In the genomic region with DNA sequence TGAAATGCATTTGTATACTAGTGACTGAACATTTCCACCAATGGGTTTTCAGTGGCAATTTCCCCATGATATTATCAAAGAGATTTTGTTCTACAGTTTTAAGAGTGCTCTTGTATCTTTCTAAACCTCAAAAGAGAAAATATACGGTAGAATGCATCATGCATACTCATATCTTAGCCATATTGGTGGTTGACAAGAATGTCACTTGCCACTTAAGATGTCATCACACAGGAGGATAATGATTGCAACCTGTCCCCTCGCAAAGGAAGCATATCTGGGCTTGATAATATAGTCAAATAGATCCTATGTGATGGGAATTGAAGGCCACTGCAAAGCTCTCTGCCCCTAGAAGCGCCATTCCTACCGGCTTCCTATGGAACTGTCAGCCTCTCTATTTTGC, we compare ENCODE assay signal across 26 cellular contexts.
DNase-seq lines count a peak whose midpoint lies in the region; ATAC-seq and TF ChIP-seq lines count a peak whose summit lies in the region.
"Had no signal": no experiment of that assay in that cellular context is flagged by ENCODE, and none has a peak within 500 bp of the region (broad histone marks: within the 10 kb centered on the region; RNA-seq: fewer than 3 reads in every experiment).

No MANE protein-coding gene starts in this region.

- H3K9me3 ChIP-seq in right atrium auricular region (no peaks in the 10 kb centered on the region), uterus (no peaks in the 10 kb centered on the region)
- H3K9me3 ChIP-seq: BLaER1 treated with 17β-estradiol and CSF1 and Interleukin-3, amounts not matched to agents 10 nM and 100 nM had no signal

- ATAC-seq in left ventricle myocardium superior (no peak), HG03039 (IDR thresholded peaks at IDR 0.05; ENCODE audit: unreplicated experiment) (no peak)
- ATAC-seq in stimulated activated effector memory CD8-positive, alpha-beta T cell treated with anti-CD3 and anti-CD28 coated beads, Interleukin-12 subunit alpha, Interleukin-12 subunit beta, amount 100 ng/mL, for 72 hours = peak; percentile 43
- ATAC-seq: naive thymus-derived CD4-positive, alpha-beta T cell; WTC11 had no signal

- H3K4me1 ChIP-seq in right atrium auricular region = peaks cover 0 to 28% of the 10 kb centered on the region in 2 donors
- H3K4me1 ChIP-seq in uterus = no peaks in the 10 kb centered on the region

- DNase-seq in right atrium auricular region (ENCODE audit: low spot score) = no peak
- DNase-seq in left ventricle myocardium superior = no peak
- DNase-seq in dorsolateral prefrontal cortex = no peak
- no peak for DNase-seq in stimulated activated effector memory CD8-positive, alpha-beta T cell treated with anti-CD3 and anti-CD28 coated beads, Interleukin-12 subunit alpha, Interleukin-12 subunit beta, amount 100 ng/mL, for 72 hours (ENCODE audit: low spot score in 2 of 2)
- DNase-seq in uterus = no peak
- no peak for DNase-seq in ACHN
- DNase-seq in A172 (ENCODE audit: low spot score) = no peak
- DNase-seq: activated CD4-positive, alpha-beta T cell treated with anti-CD3 and anti-CD28 coated beads, Interleukin-2, amount 50 U/mL, for 48 hours; activated CD8-positive, alpha-beta memory T cell treated with anti-CD3 and anti-CD28 coated beads, Interleukin-2, amount 50 U/mL, for 4 hours; Caco-2; dermis blood vessel endothelial cell; naive thymus-derived CD4-positive, alpha-beta T cell; NCI-H1436; NCI-H2107; NCI-H446 treated with DMSO at 0.1 percent for 48 hours; occipital lobe; OCI-M1; SHP77; stimulated activated CD4-positive, alpha-beta T cell treated with anti-CD3 and anti-CD28 coated beads, Interleukin-4, amount 100 ng/mL, for 4 hours; stimulated activated naive CD4-positive, alpha-beta T cell treated with Interleukin-2 at 50 U/mL for 16 hours had no signal

- H3K27me3 ChIP-seq in right atrium auricular region = no peaks in the 10 kb centered on the region
- H3K27me3 ChIP-seq in dorsolateral prefrontal cortex = peaks cover 0 to 2% (median 0%) of the 10 kb centered on the region in 45 donors
- no peaks in the 10 kb centered on the region for H3K27me3 ChIP-seq in uterus
- H3K27me3 ChIP-seq: BLaER1 treated with 17β-estradiol and CSF1 and Interleukin-3, amounts not matched to agents 10 nM and 100 nM had no signal

- intact Hi-C loops in left ventricle myocardium superior (cut with micrococcal nuclease) (no loop called here), dorsolateral prefrontal cortex (cut with DNase I) (loop anchor here (2.0 to 5.0 kb wide), 4 partner anchors 88 to 231 kb away; partner anchors contain the start of gene PIP4K2A (in 1 of the 2)), uterus (cut with DNase I; ENCODE audit: low total_unique reads) (no loop called here)

- no peak for TF ChIP-seq POLR2A in uterus (IDR thresholded peaks at IDR 0.05)

- H3K36me3 ChIP-seq in right atrium auricular region (no peaks in the 10 kb centered on the region), uterus (no peaks in the 10 kb centered on the region)
- H3K36me3 ChIP-seq: BLaER1 treated with 17β-estradiol and CSF1 and Interleukin-3, amounts not matched to agents 10 nM and 100 nM had no signal

- peaks cover 18% of the 10 kb centered on the region for H3K4me1 Mint-ChIP-seq in stimulated activated effector memory CD8-positive, alpha-beta T cell treated with anti-CD3 and anti-CD28 coated beads, Interleukin-12 subunit alpha, Interleukin-12 subunit beta, amount 100 ng/mL, for 72 hours

- in situ Hi-C loops in ACHN (cut with HindIII; ENCODE audit: low pct_ligation_motif_present, low pct_unique_long_range_greater_than_20kb, low sequenced_read_pairs) = no loop called here

- H3K27ac ChIP-seq in right atrium auricular region (peak overlapping the region; percentile 88 to 94), dorsolateral prefrontal cortex (peak overlapping the region; percentile 85 to 100 (median 98)), uterus (peak overlapping the region; percentile 67 to 68)
- H3K27ac ChIP-seq: BLaER1 treated with 17β-estradiol and CSF1 and Interleukin-3, amounts not matched to agents 10 nM and 100 nM; KMS-11 had no signal

- no peak overlapping the region for H3K4me3 Mint-ChIP-seq in stimulated activated effector memory CD8-positive, alpha-beta T cell treated with anti-CD3 and anti-CD28 coated beads, Interleukin-12 subunit alpha, Interleukin-12 subunit beta, amount 100 ng/mL, for 72 hours
- H3K4me3 Mint-ChIP-seq: mesothelial cell of epicardium, WTC11 had no signal

- no peak overlapping the region for H3K27ac Mint-ChIP-seq in stimulated activated effector memory CD8-positive, alpha-beta T cell treated with anti-CD3 and anti-CD28 coated beads, Interleukin-12 subunit alpha, Interleukin-12 subunit beta, amount 100 ng/mL, for 72 hours
- H3K27ac Mint-ChIP-seq: activated T-helper 2 cell treated with anti-CD3 and anti-CD28 coated beads, Interferon-gamma antibody, Interleukin-2, Interleukin-4, amounts not matched to agents 10 μg/mL and 5 μg/mL and 100 μg/mL, durations not matched to agents 14 hours and 24 hours and 36 hours; mesothelial cell of epicardium; WTC11 had no signal

- H3K9me3 Mint-ChIP-seq in stimulated activated effector memory CD8-positive, alpha-beta T cell treated with anti-CD3 and anti-CD28 coated beads, Interleukin-12 subunit alpha, Interleukin-12 subunit beta, amount 100 ng/mL, for 72 hours = no peaks in the 10 kb centered on the region
- H3K9me3 Mint-ChIP-seq: activated T-helper 2 cell treated with anti-CD3 and anti-CD28 coated beads, Interferon-gamma antibody, Interleukin-2, Interleukin-4, amounts not matched to agents 10 μg/mL and 5 μg/mL and 100 μg/mL, durations not matched to agents 14 hours and 24 hours and 36 hours; mesothelial cell of epicardium; naive thymus-derived CD4-positive, alpha-beta T cell had no signal

- H3K4me3 ChIP-seq in right atrium auricular region (no peak overlapping the region), dorsolateral prefrontal cortex (peak overlapping the region in 1 of 59 donors; percentile 55), uterus (no peak overlapping the region)
- H3K4me3 ChIP-seq: BLaER1 treated with 17β-estradiol and CSF1 and Interleukin-3, amounts not matched to agents 10 nM and 100 nM had no signal

- no peaks in the 10 kb centered on the region for H3K36me3 Mint-ChIP-seq in stimulated activated effector memory CD8-positive, alpha-beta T cell treated with anti-CD3 and anti-CD28 coated beads, Interleukin-12 subunit alpha, Interleukin-12 subunit beta, amount 100 ng/mL, for 72 hours
- H3K36me3 Mint-ChIP-seq: mesothelial cell of epicardium; naive thymus-derived CD4-positive, alpha-beta T cell; WTC11 had no signal

- no peak for TF ChIP-seq CTCF in right atrium auricular region (IDR thresholded peaks at IDR 0.05)
- TF ChIP-seq CTCF in dorsolateral prefrontal cortex (IDR thresholded peaks at IDR 0.05 in 54 of 56, conservative IDR thresholded peaks at IDR 0.05 in 2 of 56; ENCODE audit: low read depth in 1 of 56, partially characterized antibody in 56 of 56) = no peak
- TF ChIP-seq CTCF in uterus (IDR thresholded peaks at IDR 0.05) = no peak

Comparison
In these comparisons a context has a peak if more than half of its experiments do, and no peak if none do; other contexts are left out.
1. intact Hi-C loops: an anchor here in dorsolateral prefrontal cortex (2.0 to 5.0 kb wide); none called in left ventricle myocardium superior and uterus.